ENCODE assay signal across 8 cellular contexts in genomic region chr4:7295917-7296660, GRCh38.
DNase-seq lines count a peak whose midpoint lies in the region; TF ChIP-seq lines count a peak whose summit lies in the region.

No MANE protein-coding gene starts in this region.

- no peaks in the 10 kb centered on the region for H3K36me3 ChIP-seq in cardiac muscle cell
- no peaks in the 10 kb centered on the region for H3K36me3 ChIP-seq in stomach

- TF ChIP-seq EP300 in stomach (IDR thresholded peaks at IDR 0.05) = no peak

- H3K9me3 ChIP-seq in cardiac muscle cell (ENCODE audit: low read depth) (no peaks in the 10 kb centered on the region), stomach (no peaks in the 10 kb centered on the region)

- H3K4me1 ChIP-seq in cardiac muscle cell (ENCODE audit: low read depth) (no peaks in the 10 kb centered on the region), stomach (peaks cover 0 to 9% (median 2%) of the 10 kb centered on the region in 4 donors)

- H3K27ac ChIP-seq in cardiac muscle cell (no peak overlapping the region), stomach (no peak overlapping the region)

- no peaks in the 10 kb centered on the region for H3K27me3 Mint-ChIP-seq in T-helper 2 cell treated with Interferon-gamma antibody and Interleukin-4, amounts not matched to agents 5 μg/mL and 100 μg/mL, for 36 hours (ENCODE audit: low read depth)

- TF ChIP-seq CTCF in cardiac muscle cell (IDR thresholded peaks at IDR 0.05; ENCODE audit: low read depth, low read length) (peak; percentile 53), stomach (IDR thresholded peaks at IDR 0.05) (peak in 4 of 7 experiments; percentile 17 to 36 (median 26))

- no peak for TF ChIP-seq POLR2A in stomach (IDR thresholded peaks at IDR 0.05)

- H3K36me3 Mint-ChIP-seq in T-helper 2 cell treated with Interferon-gamma antibody and Interleukin-4, amounts not matched to agents 5 μg/mL and 100 μg/mL, for 36 hours (ENCODE audit: low read depth) = no peaks in the 10 kb centered on the region

- 60 to 76% (median 64%) methylated on average over 11 to 19 of the region's 19 CpGs for WGBS in stomach, 5 donors

- H3K9me3 Mint-ChIP-seq in T-helper 2 cell treated with Interferon-gamma antibody and Interleukin-4, amounts not matched to agents 5 μg/mL and 100 μg/mL, for 36 hours = no peaks in the 10 kb centered on the region

- DNase-seq in DMS53 (lab: John Stamatoyannopoulos, UW) (peak; percentile 38), DMS53 treated with DMSO at 0.1 percent for 48 hours (lab: John Stamatoyannopoulos, UW; ENCODE audit: unreplicated experiment) (no peak), SW480 (ENCODE audit: low spot score) (peak; percentile 11), cardiac muscle cell (ENCODE audit: low read depth in 1 of 2, low spot score in 1 of 2) (peak; percentile 35 to 39), stomach (no peak), SW 1271 (lab: John Stamatoyannopoulos, UW) (no peak), cerebellar nuclear complex (lab: John Stamatoyannopoulos, UW) (no peak)
- DNase-seq in T-helper 2 cell treated with Interferon-gamma antibody and Interleukin-4, amounts not matched to agents 5 μg/mL and 100 μg/mL, for 36 hours (ENCODE audit: low spot score) = no peak

- no peak overlapping the region for H3K4me3 Mint-ChIP-seq in T-helper 2 cell treated with Interferon-gamma antibody and Interleukin-4, amounts not matched to agents 5 μg/mL and 100 μg/mL, for 36 hours

- H3K4me3 ChIP-seq in cardiac muscle cell (no peak overlapping the region), stomach (no peak overlapping the region)

- intact Hi-C loops in stomach (cut with DNase I; ENCODE audit: low total_unique reads) = loop anchor here (10.0 kb wide), 1 partner anchor 101 kb away; the partner anchor contains the start of gene SORCS2

- H3K27me3 ChIP-seq in cardiac muscle cell = no peaks in the 10 kb centered on the region
- H3K27me3 ChIP-seq in stomach = peaks cover 0 to 48% (median 10%) of the 10 kb centered on the region in 3 donors

- H3K4me1 Mint-ChIP-seq in T-helper 2 cell treated with Interferon-gamma antibody and Interleukin-4, amounts not matched to agents 5 μg/mL and 100 μg/mL, for 36 hours (ENCODE audit: low read depth) = no peaks in the 10 kb centered on the region

- H3K27ac Mint-ChIP-seq in T-helper 2 cell treated with Interferon-gamma antibody and Interleukin-4, amounts not matched to agents 5 μg/mL and 100 μg/mL, for 36 hours = no peak overlapping the region

Comparison
In these comparisons a context has a peak if more than half of its experiments do, and no peak if none do; other contexts are left out.
1. DNase-seq: peak in DMS53 (single experiment), SW480 (single experiment) and cardiac muscle cell (2 of 2); none in DMS53 treated with DMSO at 0.1 percent for 48 hours (single experiment), stomach (single experiment), SW 1271 (0 of 2), cerebellar nuclear complex (0 of 2) and T-helper 2 cell treated with Interferon-gamma antibody and Interleukin-4, amounts not matched to agents 5 μg/mL and 100 μg/mL, for 36 hours (single experiment).